In the genomic region with DNA sequence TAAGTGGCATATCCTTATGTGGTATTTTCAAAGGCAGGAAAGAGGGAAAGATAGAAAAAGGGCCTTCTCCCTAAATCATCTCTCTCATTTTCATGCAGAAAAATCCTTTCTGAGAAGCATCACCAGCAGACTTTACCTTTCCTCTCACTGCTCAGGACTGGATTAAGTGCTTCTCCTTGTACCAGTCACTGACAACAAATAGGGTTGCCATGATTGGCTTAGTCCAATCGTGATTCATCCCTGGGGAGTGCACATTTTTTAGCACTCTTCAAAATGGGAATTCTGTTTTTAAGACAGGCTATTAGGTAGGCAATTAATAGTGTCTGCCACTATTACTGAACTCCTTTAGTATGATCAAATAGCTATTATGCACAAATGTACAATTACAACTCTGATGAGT, we compare ENCODE assay signal across 1 cellular context.
TF ChIP-seq lines count a peak whose summit lies in the region.

No MANE protein-coding gene starts in this region.

TF ChIP-seq in GM23338, 12 proteins besides CTCF, POLR2A, EP300 and RAD21 (continued from another document):
- TF ChIP-seq, protein P1, sequence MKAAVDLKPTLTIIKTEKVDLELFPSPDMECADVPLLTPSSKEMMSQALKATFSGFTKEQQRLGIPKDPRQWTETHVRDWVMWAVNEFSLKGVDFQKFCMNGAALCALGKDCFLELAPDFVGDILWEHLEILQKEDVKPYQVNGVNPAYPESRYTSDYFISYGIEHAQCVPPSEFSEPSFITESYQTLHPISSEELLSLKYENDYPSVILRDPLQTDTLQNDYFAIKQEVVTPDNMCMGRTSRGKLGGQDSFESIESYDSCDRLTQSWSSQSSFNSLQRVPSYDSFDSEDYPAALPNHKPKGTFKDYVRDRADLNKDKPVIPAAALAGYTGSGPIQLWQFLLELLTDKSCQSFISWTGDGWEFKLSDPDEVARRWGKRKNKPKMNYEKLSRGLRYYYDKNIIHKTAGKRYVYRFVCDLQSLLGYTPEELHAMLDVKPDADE (IDR thresholded peaks at IDR 0.05), result no peak
- TF ChIP-seq, protein P2, sequence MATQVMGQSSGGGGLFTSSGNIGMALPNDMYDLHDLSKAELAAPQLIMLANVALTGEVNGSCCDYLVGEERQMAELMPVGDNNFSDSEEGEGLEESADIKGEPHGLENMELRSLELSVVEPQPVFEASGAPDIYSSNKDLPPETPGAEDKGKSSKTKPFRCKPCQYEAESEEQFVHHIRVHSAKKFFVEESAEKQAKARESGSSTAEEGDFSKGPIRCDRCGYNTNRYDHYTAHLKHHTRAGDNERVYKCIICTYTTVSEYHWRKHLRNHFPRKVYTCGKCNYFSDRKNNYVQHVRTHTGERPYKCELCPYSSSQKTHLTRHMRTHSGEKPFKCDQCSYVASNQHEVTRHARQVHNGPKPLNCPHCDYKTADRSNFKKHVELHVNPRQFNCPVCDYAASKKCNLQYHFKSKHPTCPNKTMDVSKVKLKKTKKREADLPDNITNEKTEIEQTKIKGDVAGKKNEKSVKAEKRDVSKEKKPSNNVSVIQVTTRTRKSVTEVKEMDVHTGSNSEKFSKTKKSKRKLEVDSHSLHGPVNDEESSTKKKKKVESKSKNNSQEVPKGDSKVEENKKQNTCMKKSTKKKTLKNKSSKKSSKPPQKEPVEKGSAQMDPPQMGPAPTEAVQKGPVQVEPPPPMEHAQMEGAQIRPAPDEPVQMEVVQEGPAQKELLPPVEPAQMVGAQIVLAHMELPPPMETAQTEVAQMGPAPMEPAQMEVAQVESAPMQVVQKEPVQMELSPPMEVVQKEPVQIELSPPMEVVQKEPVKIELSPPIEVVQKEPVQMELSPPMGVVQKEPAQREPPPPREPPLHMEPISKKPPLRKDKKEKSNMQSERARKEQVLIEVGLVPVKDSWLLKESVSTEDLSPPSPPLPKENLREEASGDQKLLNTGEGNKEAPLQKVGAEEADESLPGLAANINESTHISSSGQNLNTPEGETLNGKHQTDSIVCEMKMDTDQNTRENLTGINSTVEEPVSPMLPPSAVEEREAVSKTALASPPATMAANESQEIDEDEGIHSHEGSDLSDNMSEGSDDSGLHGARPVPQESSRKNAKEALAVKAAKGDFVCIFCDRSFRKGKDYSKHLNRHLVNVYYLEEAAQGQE (IDR thresholded peaks at IDR 0.05; ENCODE audit: unreplicated experiment), result no peak
